9 cellular contexts compared by ENCODE assay signal in the genomic region with DNA sequence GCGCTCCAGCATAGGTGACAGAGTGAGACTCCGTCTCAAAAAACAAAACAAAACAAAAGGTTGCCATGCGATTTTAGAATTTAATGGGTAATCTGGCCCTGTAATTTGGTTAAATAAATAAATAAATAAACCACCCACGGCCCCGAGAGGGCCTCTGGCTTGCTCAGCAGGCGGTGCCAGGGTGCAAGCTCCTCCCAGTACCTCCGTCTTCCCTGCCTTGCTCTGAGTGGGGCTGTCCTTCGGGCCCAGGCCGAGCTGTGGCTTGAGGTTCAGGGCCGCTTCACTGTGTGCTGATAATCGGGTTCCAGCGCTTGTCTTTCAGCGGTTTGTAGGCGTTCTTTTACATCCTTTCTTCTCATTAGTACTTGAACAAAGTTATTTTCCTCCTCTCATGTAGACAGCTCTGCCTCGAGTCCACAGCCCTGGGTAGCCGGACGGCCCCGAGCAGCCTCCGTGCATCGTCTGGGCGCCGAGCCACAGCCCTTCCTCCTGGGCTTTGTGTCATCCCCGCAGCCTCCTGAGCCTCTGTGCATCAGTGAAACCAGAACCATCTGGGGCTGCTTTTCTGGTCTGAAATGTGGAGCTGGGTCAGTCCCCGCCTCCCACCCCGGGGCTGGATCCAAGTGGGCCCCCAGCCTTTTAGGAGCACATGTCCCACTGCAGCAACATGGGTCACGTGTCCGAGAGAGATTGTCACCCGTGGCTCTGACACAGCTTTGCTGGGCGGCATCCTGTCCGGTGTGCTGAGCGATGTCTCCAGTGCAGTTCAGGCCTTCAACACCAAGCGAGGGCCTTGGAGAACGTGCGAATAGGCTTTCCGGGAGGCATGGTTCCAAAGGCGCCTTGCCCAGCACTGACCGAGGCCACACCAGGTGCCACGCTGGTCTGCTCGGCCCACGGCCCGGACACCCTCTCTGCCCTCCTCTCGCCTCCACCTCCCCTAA.
DNase-seq lines count a peak whose midpoint lies in the region; ATAC-seq and TF ChIP-seq lines count a peak whose summit lies in the region.
"Had no signal": no experiment of that assay in that cellular context is flagged by ENCODE, and none has a peak within 500 bp of the region (broad histone marks: within the 10 kb centered on the region; RNA-seq: fewer than 3 reads in every experiment).

No MANE protein-coding gene starts in this region.

- peak; percentile 73 for ATAC-seq in Right ventricle myocardium inferior
- no peak for ATAC-seq in memory B cell (ENCODE audit: low read depth)

- DNase-seq in Right ventricle myocardium inferior (ENCODE audit: missing footprints) (no peak), cardiac septum (ENCODE audit: low spot score) (no peak), breast epithelium (ENCODE audit: low spot score in 2 of 2) (peak in 1 of 2 donors; percentile 28), memory B cell (ENCODE audit: low spot score in 2 of 2) (no peak), hepatic stellate cell (ENCODE audit: low spot score) (no peak), SHP77 treated with DMSO at 0.1 percent for 48 hours (lab: John Stamatoyannopoulos, UW) (no peak), SK-N-DZ (ENCODE audit: low spot score) (no peak), COR-L47 (lab: John Stamatoyannopoulos, UW) (no peak)

- H3K4me3 ChIP-seq in breast epithelium: peak overlapping the region; percentile 46 to 69 (median 57)
- H3K4me3 ChIP-seq: lung had no signal

- peaks cover 5% of the 10 kb centered on the region for H3K36me3 Mint-ChIP-seq in memory B cell

- no peaks in the 10 kb centered on the region for H3K27me3 ChIP-seq in breast epithelium

- no peaks in the 10 kb centered on the region for H3K9me3 ChIP-seq in breast epithelium

- TF ChIP-seq CTCF in breast epithelium (IDR thresholded peaks at IDR 0.05): no peak

- peak overlapping the region; percentile 89 to 95 for H3K27ac ChIP-seq in breast epithelium

- intact Hi-C loops in Right ventricle myocardium inferior (cut with DNase I): loop anchor here (5.0 kb wide), 1 partner anchor 47 kb away; no protein-coding TSS in a partner anchor
- intact Hi-C loops in cardiac septum (cut with DNase I): loop anchor here (5.0 kb wide), 1 partner anchor 42 kb away; no protein-coding TSS in a partner anchor
- intact Hi-C loops in breast epithelium (cut with DNase I; ENCODE audit: low total_unique reads): no loop called here

- peak overlapping the region; percentile 31 for H3K27ac Mint-ChIP-seq in memory B cell

- peaks cover 5% of the 10 kb centered on the region for H3K4me1 Mint-ChIP-seq in memory B cell

- H3K27me3 Mint-ChIP-seq in memory B cell: no peaks in the 10 kb centered on the region

- no peak for TF ChIP-seq POLR2A in breast epithelium (IDR thresholded peaks at IDR 0.05)

- no peaks in the 10 kb centered on the region for H3K36me3 ChIP-seq in breast epithelium

- H3K4me3 Mint-ChIP-seq in memory B cell: peak overlapping the region; percentile 59

- H3K9me3 Mint-ChIP-seq in memory B cell: no peaks in the 10 kb centered on the region

- H3K4me1 ChIP-seq in breast epithelium: peaks cover 0 to 4% of the 10 kb centered on the region in 2 donors
